In genomic region chr3:185981621-185982020, GRCh38 we compare ENCODE assay signal across 16 cellular contexts. TPM values are rescaled to one million over a fixed set of nuclear protein-coding genes. Genes with fewer than 3 reads are reported as not detected.
DNase-seq lines count a peak whose midpoint lies in the region; ATAC-seq and TF ChIP-seq lines count a peak whose summit lies in the region.
"Had no signal": no experiment of that assay in that cellular context is flagged by ENCODE, and none has a peak within 500 bp of the region (broad histone marks: within the 10 kb centered on the region; RNA-seq: fewer than 3 reads in every experiment).

No MANE protein-coding gene starts in this region.

- H3K4me3 Mint-ChIP-seq in chondrocyte (ENCODE audit: unreplicated experiment): no peak overlapping the region
- H3K4me3 Mint-ChIP-seq: CD14-positive monocyte had no signal

- no peaks in the 10 kb centered on the region for H3K27me3 ChIP-seq in BLaER1 treated with 17β-estradiol and CSF1 and Interleukin-3, amounts not matched to agents 10 nM and 100 nM
- no peaks in the 10 kb centered on the region for H3K27me3 ChIP-seq in tibial artery

- peak overlapping the region in 2 of 11 experiments; percentile 9 to 42; a peak in 1 of 22 replicates for H3K9ac ChIP-seq in BLaER1 treated with 17β-estradiol and CSF1 and Interleukin-3, amounts not matched to agents 10 nM and 100 nM

- no peaks in the 10 kb centered on the region for H3K36me3 ChIP-seq in BLaER1 treated with 17β-estradiol and CSF1 and Interleukin-3, amounts not matched to agents 10 nM and 100 nM
- no peaks in the 10 kb centered on the region for H3K36me3 ChIP-seq in tibial artery

- H3K9me3 ChIP-seq in BLaER1 treated with 17β-estradiol and CSF1 and Interleukin-3, amounts not matched to agents 10 nM and 100 nM (replicated peaks in 1 of 11): no peaks in the 10 kb centered on the region
- H3K9me3 ChIP-seq in tibial artery: no peaks in the 10 kb centered on the region

- DNase-seq in HT1080 (ENCODE audit: low read depth) (peak; percentile 63), chondrocyte (ENCODE audit: low spot score) (no peak), tibial artery (no peak), ACHN (no peak), C1 segment of cervical spinal cord (lab: John Stamatoyannopoulos, UW) (no peak)
- DNase-seq: NCI-H1092 treated with DMSO at 0.1 percent for 48 hours, NCI-H1436 treated with DMSO at 0.1 percent for 48 hours, NCI-H2029 treated with DMSO at 0.1 percent for 48 hours, NCI-H2171 treated with DMSO at 0.1 percent for 48 hours, NCI-H524 treated with DMSO at 0.1 percent for 48 hours, NCI-H82, OCI-M1, Right ventricle myocardium superior had no signal

- in situ Hi-C loops in ACHN (cut with HindIII; ENCODE audit: low pct_ligation_motif_present, low pct_unique_long_range_greater_than_20kb, low sequenced_read_pairs): loop anchor here (25.0 kb wide), 1 partner anchor 256 kb away; no protein-coding TSS in a partner anchor

- peaks cover 2% of the 10 kb centered on the region for H3K27me3 Mint-ChIP-seq in chondrocyte (ENCODE audit: low read depth)

- H3K27ac ChIP-seq in BLaER1 treated with 17β-estradiol and CSF1 and Interleukin-3, amounts not matched to agents 10 nM and 100 nM: no peak overlapping the region
- peak overlapping the region; percentile 26 to 62 for H3K27ac ChIP-seq in tibial artery

- H4K20me1 ChIP-seq in BLaER1 treated with 17β-estradiol and CSF1 and Interleukin-3, amounts not matched to agents 10 nM and 100 nM: no peaks in the 10 kb centered on the region

- no peaks in the 10 kb centered on the region for H3K36me3 Mint-ChIP-seq in chondrocyte (ENCODE audit: low read depth)
- H3K36me3 Mint-ChIP-seq: CD14-positive monocyte had no signal

- TF ChIP-seq CTCF in chondrocyte (IDR thresholded peaks at IDR 0.05): peak; percentile 35
- peak in 1 of 2 experiments; percentile 22 for TF ChIP-seq CTCF in tibial artery (IDR thresholded peaks at IDR 0.05)

- intact Hi-C loops in tibial artery (cut with DNase I; ENCODE audit: low total_unique reads): loop anchor here (5.0 to 10.0 kb wide), 2 partner anchors 261 to 563 kb away; partner anchors contain the start of gene CRYGS

- H3K4me1 Mint-ChIP-seq in chondrocyte (ENCODE audit: low read depth): peaks cover 54% of the 10 kb centered on the region

- no peak overlapping the region for H3K4me3 ChIP-seq in BLaER1 treated with 17β-estradiol and CSF1 and Interleukin-3, amounts not matched to agents 10 nM and 100 nM
- H3K4me3 ChIP-seq in tibial artery: no peak overlapping the region

- no peak for ATAC-seq in HG02763 (IDR thresholded peaks at IDR 0.05; ENCODE audit: unreplicated experiment)

- peak overlapping the region; percentile 19 for H3K27ac Mint-ChIP-seq in chondrocyte (ENCODE audit: unreplicated experiment)

- H3K9me3 Mint-ChIP-seq in chondrocyte (ENCODE audit: low read depth): no peaks in the 10 kb centered on the region
- H3K9me3 Mint-ChIP-seq: CD14-positive monocyte had no signal

- H3K4me2 ChIP-seq in BLaER1 treated with 17β-estradiol and CSF1 and Interleukin-3, amounts not matched to agents 10 nM and 100 nM: peak overlapping the region; percentile 1 to 79 (median 39); a peak in 15 of 22 replicates

- H3K4me1 ChIP-seq in BLaER1 treated with 17β-estradiol and CSF1 and Interleukin-3, amounts not matched to agents 10 nM and 100 nM: peaks cover 24 to 53% (median 37%) of the 10 kb centered on the region in 10 experiments
- H3K4me1 ChIP-seq in tibial artery: peaks cover 0 to 64% (median 21%) of the 10 kb centered on the region in 4 donors

RNA-seq across cellular contexts. Expression of gene TRA2B, which starts 43.8 kb away (rescaled TPM):
- 427 and 535 TPM in 2 replicates for total RNA-seq in HT1080 (2014; rRNA removed; shearing (Covaris generic))
- polyA plus RNA-seq in HT1080 (2015; cell fraction: cytosol; rRNA removed): 207 and 262 TPM in 2 replicates
- polyA plus RNA-seq in HT1080 (2015; cell fraction: nucleus; rRNA removed): 549 and 852 TPM in 2 replicates
- total RNA-seq in chondrocyte: 75.7 to 117 TPM (median 85.8 TPM) in 3 replicates

Comparison
In these comparisons a context has a peak if more than half of its experiments do, and no peak if none do; other contexts are left out.
1. H3K27ac ChIP-seq: peak in tibial artery (2 of 2); none in BLaER1 treated with 17β-estradiol and CSF1 and Interleukin-3, amounts not matched to agents 10 nM and 100 nM (0 of 11).